13 cellular contexts compared by ENCODE assay signal in the genomic region with DNA sequence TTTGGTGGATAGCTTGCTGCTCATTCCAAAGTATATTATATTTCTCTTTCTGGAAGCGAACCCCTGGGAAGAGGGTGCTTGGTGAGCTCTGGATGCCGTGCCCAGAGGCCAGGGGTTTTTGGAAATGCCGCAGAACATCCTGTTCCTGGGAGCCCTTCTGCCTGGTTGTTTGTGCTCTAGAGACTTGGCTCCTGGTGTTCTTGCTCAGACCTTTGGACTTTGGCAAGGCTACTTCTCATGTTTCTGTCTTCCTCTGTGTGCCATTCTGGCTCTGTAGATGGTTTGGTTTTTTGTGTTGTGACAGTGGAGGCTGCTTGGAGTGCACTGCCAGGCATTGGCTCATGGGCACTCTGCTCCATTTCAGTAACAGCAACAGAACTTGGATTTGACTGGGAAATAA.
DNase-seq lines count a peak whose midpoint lies in the region; ATAC-seq, FAIRE-seq and TF ChIP-seq lines count a peak whose summit lies in the region.
"Had no signal": no experiment of that assay in that cellular context is flagged by ENCODE, and none has a peak within 500 bp of the region (broad histone marks: within the 10 kb centered on the region; RNA-seq: fewer than 3 reads in every experiment).

No MANE protein-coding gene starts in this region.

- H3K27me3 Mint-ChIP-seq in immature natural killer cell (ENCODE audit: low read depth in 3 of 3): peaks cover 0 to 8% (median 5%) of the 10 kb centered on the region in 3 donors

- H3K9me3 ChIP-seq in esophagus muscularis mucosa (no peaks in the 10 kb centered on the region), liver (ENCODE audit: control insufficient read depth in 4 of 4, low read length in 3 of 4) (no peaks in the 10 kb centered on the region), stomach (no peaks in the 10 kb centered on the region)

- 84% methylated on average over 3 of the region's 3 CpGs for WGBS in esophagus muscularis mucosa
- 32% methylated on average over 3 of the region's 3 CpGs for WGBS in liver
- WGBS in stomach, 5 donors: 33 to 50% (median 40%) methylated on average over 3 of the region's 3 CpGs

- peak overlapping the region in 1 of 2 donors; percentile 68 for H3K9ac ChIP-seq in liver (ENCODE audit: low read depth in 1 of 2, low read length in 2 of 2)

- DNase-seq in LHCN-M2 (ENCODE audit: low read depth) (peak; percentile 86), esophagus muscularis mucosa (ENCODE audit: extremely low spot score) (no peak), stomach (peak; percentile 75), immature natural killer cell (no peak), GOT3 (lab: John Stamatoyannopoulos, UW) (no peak), D721Med (ENCODE audit: insufficient read length, low spot score) (no peak)
- DNase-seq: CD4-positive, CD25-positive, alpha-beta regulatory T cell; effector memory CD4-positive, alpha-beta T cell; hippocampal formation; NCI-H345 had no signal

- H3K4me1 ChIP-seq in esophagus muscularis mucosa (peaks cover 24 to 45% (median 29%) of the 10 kb centered on the region in 4 donors), liver (ENCODE audit: control insufficient read depth in 4 of 4, insufficient read depth in 4 of 4, low read length in 3 of 4) (peaks cover 4 to 57% (median 45%) of the 10 kb centered on the region in 4 donors), stomach (peaks cover 21 to 55% (median 42%) of the 10 kb centered on the region in 4 donors)

- H3K27ac Mint-ChIP-seq in immature natural killer cell: peak overlapping the region in 1 of 6 donors; percentile 32

- H3K27me3 ChIP-seq in esophagus muscularis mucosa (no peaks in the 10 kb centered on the region), liver (ENCODE audit: control insufficient read depth in 4 of 4, insufficient read depth in 4 of 4, low read length in 3 of 4) (no peaks in the 10 kb centered on the region), stomach (no peaks in the 10 kb centered on the region)

- no peak for ATAC-seq in GM21737 (IDR thresholded peaks at IDR 0.05; ENCODE audit: unreplicated experiment)

- TF ChIP-seq POLR2A in esophagus muscularis mucosa (IDR thresholded peaks at IDR 0.05; ENCODE audit: low read depth): no peak
- no peak for TF ChIP-seq POLR2A in stomach (IDR thresholded peaks at IDR 0.05)

- TF ChIP-seq EP300 in esophagus muscularis mucosa (IDR thresholded peaks at IDR 0.05) (peak; percentile 38), stomach (IDR thresholded peaks at IDR 0.05) (peak; percentile 92)

- no peaks in the 10 kb centered on the region for H3K36me3 ChIP-seq in esophagus muscularis mucosa
- no peaks in the 10 kb centered on the region for H3K36me3 ChIP-seq in liver (ENCODE audit: control insufficient read depth in 4 of 4, insufficient read depth in 3 of 4, low read depth in 1 of 4, low read length in 3 of 4)
- no peaks in the 10 kb centered on the region for H3K36me3 ChIP-seq in stomach

- FAIRE-seq in D721Med (lab: Jason Lieb, UNC): no peak

- H3K4me3 Mint-ChIP-seq in immature natural killer cell: no peak overlapping the region
- H3K4me3 Mint-ChIP-seq: CD4-positive, CD25-positive, alpha-beta regulatory T cell had no signal

- TF ChIP-seq RAD21 in liver (IDR thresholded peaks at IDR 0.05): peak; percentile 67 to 75

- H3K9me3 Mint-ChIP-seq in immature natural killer cell: no peaks in the 10 kb centered on the region
- H3K9me3 Mint-ChIP-seq: CD4-positive, CD25-positive, alpha-beta regulatory T cell had no signal

- no peaks in the 10 kb centered on the region for H3K4me1 Mint-ChIP-seq in immature natural killer cell
- H3K4me1 Mint-ChIP-seq: CD4-positive, CD25-positive, alpha-beta regulatory T cell had no signal

- H3K27ac ChIP-seq in esophagus muscularis mucosa (replicated peaks in 1 of 4): peak overlapping the region; percentile 25 to 54 (median 33)
- peak overlapping the region; percentile 65 to 85 for H3K27ac ChIP-seq in liver (ENCODE audit: low read depth in 1 of 2, low read length in 2 of 2)
- peak overlapping the region; percentile 39 to 76 (median 72) for H3K27ac ChIP-seq in stomach

- intact Hi-C loops in esophagus muscularis mucosa (cut with DNase I) (loop anchor here (10.0 kb wide), 4 partner anchors 114 to 694 kb away; a partner anchor contains a TSS), stomach (cut with DNase I; ENCODE audit: low total_unique reads) (loop anchor here (10.0 kb wide), 1 partner anchor 474 kb away; no protein-coding TSS in a partner anchor)

- TF ChIP-seq CTCF in esophagus muscularis mucosa (IDR thresholded peaks at IDR 0.05) (no peak), liver (IDR thresholded peaks at IDR 0.05; ENCODE audit: low read depth, low read length, missing input control) (no peak), stomach (IDR thresholded peaks at IDR 0.05) (no peak), D721Med (IDR thresholded peaks at IDR 0.05; ENCODE audit: insufficient read depth, missing control alignments) (no peak)

- H3K4me3 ChIP-seq in esophagus muscularis mucosa: no peak overlapping the region
- H3K4me3 ChIP-seq in liver (ENCODE audit: low read depth in 1 of 3, low read length in 3 of 3): no peak overlapping the region
- no peak overlapping the region for H3K4me3 ChIP-seq in stomach
- H3K4me3 ChIP-seq: smooth muscle cell had no signal

- H3K36me3 Mint-ChIP-seq in immature natural killer cell: no peaks in the 10 kb centered on the region
- H3K36me3 Mint-ChIP-seq: CD4-positive, CD25-positive, alpha-beta regulatory T cell had no signal

TF ChIP-seq in liver, 16 proteins besides CTCF, POLR2A, EP300 and RAD21:
- TF ChIP-seq NR2F2 (IDR thresholded peaks at IDR 0.05) (peak; percentile 68), HNF4G (IDR thresholded peaks at IDR 0.05) (peak; percentile 99), SP1 (IDR thresholded peaks at IDR 0.05) (peak; percentile 100), HNF4A (conservative IDR thresholded peaks at IDR 0.05) (peak; percentile 96 to 98), FOXA2 (IDR thresholded peaks at IDR 0.05) (peak; percentile 72), TAF1 (conservative IDR thresholded peaks at IDR 0.05) (peak; percentile 77), RXRA (IDR thresholded peaks at IDR 0.05) (peak; percentile 89 to 95), YY1 (IDR thresholded peaks at IDR 0.05) (peak; percentile 93), GABPA (IDR thresholded peaks at IDR 0.05 in 1 of 2, conservative IDR thresholded peaks at IDR 0.05 in 1 of 2) (peak; percentile 8 to 37), FOXA1 (IDR thresholded peaks at IDR 0.05) (no peak), EGR1 (IDR thresholded peaks at IDR 0.05; ENCODE audit: low read depth in 2 of 2) (peak in 1 of 2 donors; percentile 69), JUND (IDR thresholded peaks at IDR 0.05) (peak; percentile 94 to 95)
- TF ChIP-seq, protein P1, sequence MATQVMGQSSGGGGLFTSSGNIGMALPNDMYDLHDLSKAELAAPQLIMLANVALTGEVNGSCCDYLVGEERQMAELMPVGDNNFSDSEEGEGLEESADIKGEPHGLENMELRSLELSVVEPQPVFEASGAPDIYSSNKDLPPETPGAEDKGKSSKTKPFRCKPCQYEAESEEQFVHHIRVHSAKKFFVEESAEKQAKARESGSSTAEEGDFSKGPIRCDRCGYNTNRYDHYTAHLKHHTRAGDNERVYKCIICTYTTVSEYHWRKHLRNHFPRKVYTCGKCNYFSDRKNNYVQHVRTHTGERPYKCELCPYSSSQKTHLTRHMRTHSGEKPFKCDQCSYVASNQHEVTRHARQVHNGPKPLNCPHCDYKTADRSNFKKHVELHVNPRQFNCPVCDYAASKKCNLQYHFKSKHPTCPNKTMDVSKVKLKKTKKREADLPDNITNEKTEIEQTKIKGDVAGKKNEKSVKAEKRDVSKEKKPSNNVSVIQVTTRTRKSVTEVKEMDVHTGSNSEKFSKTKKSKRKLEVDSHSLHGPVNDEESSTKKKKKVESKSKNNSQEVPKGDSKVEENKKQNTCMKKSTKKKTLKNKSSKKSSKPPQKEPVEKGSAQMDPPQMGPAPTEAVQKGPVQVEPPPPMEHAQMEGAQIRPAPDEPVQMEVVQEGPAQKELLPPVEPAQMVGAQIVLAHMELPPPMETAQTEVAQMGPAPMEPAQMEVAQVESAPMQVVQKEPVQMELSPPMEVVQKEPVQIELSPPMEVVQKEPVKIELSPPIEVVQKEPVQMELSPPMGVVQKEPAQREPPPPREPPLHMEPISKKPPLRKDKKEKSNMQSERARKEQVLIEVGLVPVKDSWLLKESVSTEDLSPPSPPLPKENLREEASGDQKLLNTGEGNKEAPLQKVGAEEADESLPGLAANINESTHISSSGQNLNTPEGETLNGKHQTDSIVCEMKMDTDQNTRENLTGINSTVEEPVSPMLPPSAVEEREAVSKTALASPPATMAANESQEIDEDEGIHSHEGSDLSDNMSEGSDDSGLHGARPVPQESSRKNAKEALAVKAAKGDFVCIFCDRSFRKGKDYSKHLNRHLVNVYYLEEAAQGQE (IDR thresholded peaks at IDR 0.05): peak; percentile 89
- TF ChIP-seq, protein P2, sequence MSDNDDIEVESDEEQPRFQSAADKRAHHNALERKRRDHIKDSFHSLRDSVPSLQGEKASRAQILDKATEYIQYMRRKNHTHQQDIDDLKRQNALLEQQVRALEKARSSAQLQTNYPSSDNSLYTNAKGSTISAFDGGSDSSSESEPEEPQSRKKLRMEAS (IDR thresholded peaks at IDR 0.05): peak; percentile 90
- TF ChIP-seq, protein P3, sequence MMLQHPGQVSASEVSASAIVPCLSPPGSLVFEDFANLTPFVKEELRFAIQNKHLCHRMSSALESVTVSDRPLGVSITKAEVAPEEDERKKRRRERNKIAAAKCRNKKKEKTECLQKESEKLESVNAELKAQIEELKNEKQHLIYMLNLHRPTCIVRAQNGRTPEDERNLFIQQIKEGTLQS (IDR thresholded peaks at IDR 0.05): peak; percentile 81
- TF ChIP-seq, protein P4, sequence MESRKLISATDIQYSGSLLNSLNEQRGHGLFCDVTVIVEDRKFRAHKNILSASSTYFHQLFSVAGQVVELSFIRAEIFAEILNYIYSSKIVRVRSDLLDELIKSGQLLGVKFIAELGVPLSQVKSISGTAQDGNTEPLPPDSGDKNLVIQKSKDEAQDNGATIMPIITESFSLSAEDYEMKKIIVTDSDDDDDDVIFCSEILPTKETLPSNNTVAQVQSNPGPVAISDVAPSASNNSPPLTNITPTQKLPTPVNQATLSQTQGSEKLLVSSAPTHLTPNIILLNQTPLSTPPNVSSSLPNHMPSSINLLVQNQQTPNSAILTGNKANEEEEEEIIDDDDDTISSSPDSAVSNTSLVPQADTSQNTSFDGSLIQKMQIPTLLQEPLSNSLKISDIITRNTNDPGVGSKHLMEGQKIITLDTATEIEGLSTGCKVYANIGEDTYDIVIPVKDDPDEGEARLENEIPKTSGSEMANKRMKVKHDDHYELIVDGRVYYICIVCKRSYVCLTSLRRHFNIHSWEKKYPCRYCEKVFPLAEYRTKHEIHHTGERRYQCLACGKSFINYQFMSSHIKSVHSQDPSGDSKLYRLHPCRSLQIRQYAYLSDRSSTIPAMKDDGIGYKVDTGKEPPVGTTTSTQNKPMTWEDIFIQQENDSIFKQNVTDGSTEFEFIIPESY (IDR thresholded peaks at IDR 0.05): peak; percentile 88

Comparison
In these comparisons a context has a peak if more than half of its experiments do, and no peak if none do; other contexts are left out.
1. DNase-seq: peak in LHCN-M2 (single experiment) and stomach (single experiment); none in esophagus muscularis mucosa (single experiment), immature natural killer cell (0 of 3), GOT3 (single experiment) and D721Med (single experiment).
2. Peak in every context shown above with its lines, with median percentiles within 50 percentile points of each other: H3K27ac ChIP-seq.